ENCODE assay signal across 8 cellular contexts in genomic region chr2:10048501-10049171, GRCh38. TPM values are rescaled to one million over a fixed set of nuclear protein-coding genes. Genes with fewer than 3 reads are reported as not detected.
A peak's percentile ranks its signal among the peaks of the same experiment; 100 is the strongest.
DNase-seq lines count a peak whose midpoint lies in the region; TF ChIP-seq lines count a peak whose summit lies in the region.

No MANE protein-coding gene starts in this region.

- no peaks in the 10 kb centered on the region for H3K4me1 ChIP-seq in DOHH2 (ENCODE audit: control insufficient read depth, low read length)
- no peaks in the 10 kb centered on the region for H3K4me1 ChIP-seq in SJCRH30
- peaks cover 3% of the 10 kb centered on the region for H3K4me1 ChIP-seq in effector memory CD4-positive, alpha-beta T cell (ENCODE audit: control insufficient read depth, insufficient read depth, low read length, poor library complexity, severe bottlenecking)

- H3K4me3 ChIP-seq in DOHH2 (ENCODE audit: low read length) (no peak overlapping the region), SJCRH30 (no peak overlapping the region), fibroblast of mammary gland (ENCODE audit: control insufficient read depth, low read depth, low read length) (no peak overlapping the region)
- no peak overlapping the region for H3K4me3 ChIP-seq in Jurkat, Clone E6-1 (ENCODE audit: low read length)
- H3K4me3 ChIP-seq in effector memory CD4-positive, alpha-beta T cell (ENCODE audit: insufficient read depth, low read depth, low read length, poor library complexity, severe bottlenecking): no peak overlapping the region

- intact Hi-C loops in posterior vena cava (cut with DNase I): loop anchor here (2.0 to 5.0 kb wide), 2 partner anchors 61 to 236 kb away; no protein-coding TSS in a partner anchor

- H3K36me3 ChIP-seq in DOHH2 (ENCODE audit: control insufficient read depth, low read length) (no peaks in the 10 kb centered on the region), SJCRH30 (no peaks in the 10 kb centered on the region)
- H3K36me3 ChIP-seq in effector memory CD4-positive, alpha-beta T cell (ENCODE audit: control insufficient read depth, insufficient read depth, low read length): peaks cover 48% of the 10 kb centered on the region

- peak; percentile 57 for TF ChIP-seq CTCF in DOHH2 (IDR thresholded peaks at IDR 0.05; ENCODE audit: low read depth, low read length, poor library complexity, severe bottlenecking)
- TF ChIP-seq CTCF in fibroblast of mammary gland (conservative IDR thresholded peaks at IDR 0.05; ENCODE audit: control insufficient read depth, insufficient read depth, low read depth, low read length): peak; percentile 69

- no peaks in the 10 kb centered on the region for H3K9me3 ChIP-seq in DOHH2 (ENCODE audit: control insufficient read depth, insufficient read depth, low read length)
- no peaks in the 10 kb centered on the region for H3K9me3 ChIP-seq in SJCRH30 (replicated peaks)
- H3K9me3 ChIP-seq in effector memory CD4-positive, alpha-beta T cell (ENCODE audit: control insufficient read depth, low read length): no peaks in the 10 kb centered on the region

- no peaks in the 10 kb centered on the region for H4K20me1 ChIP-seq in DOHH2 (ENCODE audit: control insufficient read depth, insufficient read depth, low read depth, low read length)

- no peak overlapping the region for H3K4me2 ChIP-seq in DOHH2 (ENCODE audit: low read length)

- DNase-seq in Jurkat, Clone E6-1 (ENCODE audit: low read depth, low spot score): peak; percentile 43
- DNase-seq in SJCRH30 (peak; percentile 27 to 72), fibroblast of mammary gland (ENCODE audit: low read depth) (peak; percentile 71), posterior vena cava (ENCODE audit: low spot score) (peak; percentile 53)
- no peak for DNase-seq in effector memory CD4-positive, alpha-beta T cell
- no peak for DNase-seq in effector CD8-positive, alpha-beta T cell (lab: John Stamatoyannopoulos, UW)
- no peak for DNase-seq in activated naive CD4-positive, alpha-beta T cell treated with Interleukin-2 at 50 U/mL for 16 hours

- H3K79me2 ChIP-seq in DOHH2 (ENCODE audit: control insufficient read depth, low read length): no peaks in the 10 kb centered on the region

- no peaks in the 10 kb centered on the region for H3K9me2 ChIP-seq in DOHH2 (replicated peaks; ENCODE audit: control insufficient read depth, low read length)

- no peaks in the 10 kb centered on the region for H3F3A ChIP-seq in DOHH2 (ENCODE audit: control insufficient read depth, insufficient read depth)

- H3K27ac ChIP-seq in DOHH2 (ENCODE audit: low read depth, low read length): no peak overlapping the region
- H3K27ac ChIP-seq in SJCRH30: no peak overlapping the region
- no peak overlapping the region for H3K27ac ChIP-seq in effector memory CD4-positive, alpha-beta T cell (ENCODE audit: insufficient read depth, low read length, poor library complexity, severe bottlenecking)

- H3K27me3 ChIP-seq in DOHH2 (ENCODE audit: control insufficient read depth, low read length) (peaks cover 1% of the 10 kb centered on the region; the same call in 1 of the 2 replicates), SJCRH30 (peaks cover 9% of the 10 kb centered on the region)
- H3K27me3 ChIP-seq in effector memory CD4-positive, alpha-beta T cell (replicated peaks; ENCODE audit: control insufficient read depth, insufficient read depth, low read length, poor library complexity, severe bottlenecking): no peaks in the 10 kb centered on the region

RNA-seq across cellular contexts. Expression of gene KLF11, which starts 5.3 kb away (rescaled TPM):
- 4.6 TPM for polyA plus RNA-seq in Jurkat, Clone E6-1 (2012; ENCODE audit: insufficient read depth, insufficient read length)
- 0.04 and 0.10 TPM in 2 replicates for total RNA-seq in SJCRH30 (2014; rRNA removed; shearing (Covaris generic))
- total RNA-seq in posterior vena cava: 10 to 100 TPM; 25.0 to 55.4 TPM

RNA-seq across cellular contexts. Expression of gene CYS1, which starts 31.6 kb away (rescaled TPM):
- polyA plus RNA-seq in Jurkat, Clone E6-1 (2012; ENCODE audit: insufficient read depth, insufficient read length): not detected
- not detected in 2 replicates for total RNA-seq in SJCRH30 (2014; rRNA removed; shearing (Covaris generic))
- 1 to 10 TPM; 3.0 to 9.1 TPM for total RNA-seq in posterior vena cava

Comparison
In these comparisons a context has a peak if more than half of its experiments do, and no peak if none do; other contexts are left out.
1. DNase-seq: peak in Jurkat, Clone E6-1 (single experiment), SJCRH30 (2 of 2), fibroblast of mammary gland (single experiment) and posterior vena cava (single experiment); none in effector memory CD4-positive, alpha-beta T cell (0 of 3), effector CD8-positive, alpha-beta T cell (single experiment) and activated naive CD4-positive, alpha-beta T cell treated with Interleukin-2 at 50 U/mL for 16 hours (single experiment).
2. RNA of gene KLF11, which starts 5.3 kb away (total RNA-seq): 25.0 to 55.4 TPM in posterior vena cava; 0.04 to 0.10 TPM in SJCRH30; every median in the first group is over 10 times any median in the second.